14 cellular contexts compared by ENCODE assay signal in the genomic region with DNA sequence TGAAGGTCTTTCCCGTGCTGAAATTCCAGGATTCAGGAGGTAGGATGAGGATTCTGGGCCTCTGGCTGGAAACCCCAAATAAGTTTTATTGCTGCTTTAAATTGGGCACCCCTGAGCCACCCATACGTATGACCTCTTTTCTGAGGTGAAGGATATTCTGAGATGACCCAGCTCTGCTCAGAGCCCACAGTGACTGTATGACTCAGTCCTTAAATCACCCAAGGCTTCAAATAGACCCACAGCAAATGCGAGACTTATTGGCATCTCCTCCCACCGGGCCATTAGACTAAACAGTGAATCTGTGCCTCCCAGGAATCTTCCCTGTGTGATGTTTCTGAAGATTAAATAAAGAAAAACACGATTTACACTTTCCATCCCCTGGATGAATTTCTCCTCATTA. TPM values are rescaled to one million over a fixed set of nuclear protein-coding genes. Genes with fewer than 3 reads are reported as not detected.
"Had no signal": no experiment of that assay in that cellular context is flagged by ENCODE, and none has a peak within 500 bp of the region (broad histone marks: within the 10 kb centered on the region; RNA-seq: fewer than 3 reads in every experiment).

No MANE protein-coding gene starts in this region.

- H3K27ac ChIP-seq: esophagus squamous epithelium, neutrophil, skin epidermis, tibial nerve had no signal

- H3K4me1 ChIP-seq: esophagus squamous epithelium, tibial nerve had no signal

- H3K27ac Mint-ChIP-seq: naive B cell had no signal

- H3K27me3 ChIP-seq: neutrophil, tibial nerve had no signal

- ATAC-seq: left colon had no signal

- H3K4me3 ChIP-seq: esophagus squamous epithelium, lung, skin epidermis, tibial nerve had no signal

- H3K36me3 Mint-ChIP-seq: naive B cell had no signal

- H3K9me3 ChIP-seq: esophagus squamous epithelium, neutrophil had no signal

- DNase-seq: activated CD4-positive, alpha-beta T cell treated with anti-CD3 and anti-CD28 coated beads for 1 hour; esophagus squamous epithelium; foreskin fibroblast; head of caudate nucleus; left colon; midbrain; naive B cell; posterior cingulate gyrus had no signal

- H3K36me3 ChIP-seq: esophagus squamous epithelium, neutrophil, tibial nerve had no signal

- H3K4me3 Mint-ChIP-seq: naive B cell had no signal

RNA-seq across cellular contexts. Expression of a gene that starts 9.5 kb away (rescaled TPM):
- total RNA-seq: astrocyte, subcutaneous adipose tissue had no signal

RNA-seq across cellular contexts. Expression of a gene that starts 28.3 kb away (rescaled TPM):
- total RNA-seq: astrocyte had no signal
